8 cellular contexts compared by ENCODE assay signal in genomic region chr22:45502215-45503070, GRCh38. TPM values are rescaled to one million over a fixed set of nuclear protein-coding genes. Genes with fewer than 3 reads are reported as not detected.
DNase-seq lines count a peak whose midpoint lies in the region; ATAC-seq and TF ChIP-seq lines count a peak whose summit lies in the region.

Gene FBLN1, plus strand, starts transcription at chr22:45502883. Its CDS starts 103 bp downstream, at chr22:45502986.

- no peak within 1 kb of the TSS for H3K4me3 Mint-ChIP-seq in activated CD4-positive, alpha-beta T cell treated with anti-CD3 and anti-CD28 coated beads, Interleukin-2, amount 10 ng/mL, durations not matched to agents 7 days and 5 days

- H3K79me2 ChIP-seq in hepatocyte: peaks cover 46% of the 10 kb centered on the region

- TF ChIP-seq CTCF in hepatocyte (IDR thresholded peaks at IDR 0.05; ENCODE audit: poor library complexity): peak; percentile 39

- ATAC-seq in sciatic nerve (peak; percentile 59), GM18517 (IDR thresholded peaks at IDR 0.05; ENCODE audit: unreplicated experiment) (no peak), HG03108 (IDR thresholded peaks at IDR 0.05; ENCODE audit: unreplicated experiment) (no peak)

- intact Hi-C loops in sciatic nerve (cut with DNase I): no loop called here

- no peaks in the 10 kb centered on the region for H3K9me2 ChIP-seq in hepatocyte (replicated peaks; ENCODE audit: insufficient read depth)

- no peaks in the 10 kb centered on the region for H3K36me3 Mint-ChIP-seq in activated CD4-positive, alpha-beta T cell treated with anti-CD3 and anti-CD28 coated beads, Interleukin-2, amount 10 ng/mL, durations not matched to agents 7 days and 5 days (ENCODE audit: low read depth)

- H3K9me3 ChIP-seq in adipocyte (ENCODE audit: control insufficient read depth, low read length): no peaks in the 10 kb centered on the region
- no peaks in the 10 kb centered on the region for H3K9me3 ChIP-seq in hepatocyte (ENCODE audit: low read depth)

- CTCF ChIA-PET in activated CD4-positive, alpha-beta T cell treated with anti-CD3 and anti-CD28 coated beads, Interleukin-2, amount 10 ng/mL, durations not matched to agents 7 days and 5 days (lab: Charles Lee): no interaction called here

- H2AFZ ChIP-seq in hepatocyte: peak within 1 kb of the TSS; percentile 82

- H3K4me3 ChIP-seq in adipocyte (ENCODE audit: low read length): peak within 1 kb of the TSS; percentile 80
- H3K4me3 ChIP-seq in hepatocyte: peak within 1 kb of the TSS; percentile 94

- no peaks in the 10 kb centered on the region for H3K27me3 ChIP-seq in adipocyte (replicated peaks; ENCODE audit: control insufficient read depth, insufficient read depth, low read length)
- no peaks in the 10 kb centered on the region for H3K27me3 ChIP-seq in hepatocyte

- POLR2A ChIA-PET in activated CD4-positive, alpha-beta T cell treated with anti-CD3 and anti-CD28 coated beads, Interleukin-2, amount 10 ng/mL, durations not matched to agents 7 days and 5 days (lab: Charles Lee): no interaction called here

- H3K9ac ChIP-seq in adipocyte (ENCODE audit: low read length): peak within 1 kb of the TSS; percentile 87

- no peaks in the 10 kb centered on the region for H3K9me3 Mint-ChIP-seq in activated CD4-positive, alpha-beta T cell treated with anti-CD3 and anti-CD28 coated beads, Interleukin-2, amount 10 ng/mL, durations not matched to agents 7 days and 5 days

- H3K4me1 ChIP-seq in adipocyte (ENCODE audit: control insufficient read depth, insufficient read depth, low read length): peaks cover 35% of the 10 kb centered on the region
- peaks cover 61% of the 10 kb centered on the region for H3K4me1 ChIP-seq in hepatocyte (ENCODE audit: insufficient read depth)

- peak within 1 kb of the TSS; percentile 93 for H3K27ac ChIP-seq in hepatocyte

- no peak within 1 kb of the TSS for H3K27ac Mint-ChIP-seq in activated CD4-positive, alpha-beta T cell treated with anti-CD3 and anti-CD28 coated beads, Interleukin-2, amount 10 ng/mL, durations not matched to agents 7 days and 5 days

- H3K36me3 ChIP-seq in adipocyte (ENCODE audit: control insufficient read depth, insufficient read depth, low read length, severe bottlenecking) (no peaks in the 10 kb centered on the region), hepatocyte (replicated peaks; ENCODE audit: insufficient read depth, low read depth) (no peaks in the 10 kb centered on the region)

- H4K20me1 ChIP-seq in hepatocyte (ENCODE audit: insufficient read depth, poor library complexity, severe bottlenecking): no peaks in the 10 kb centered on the region

- H3K4me1 Mint-ChIP-seq in activated CD4-positive, alpha-beta T cell treated with anti-CD3 and anti-CD28 coated beads, Interleukin-2, amount 10 ng/mL, durations not matched to agents 7 days and 5 days: peaks cover 3% of the 10 kb centered on the region

- H3K4me2 ChIP-seq in hepatocyte: peak within 1 kb of the TSS; percentile 98

- DNase-seq in NCI-H748 (lab: John Stamatoyannopoulos, UW; ENCODE audit: unreplicated experiment) (peak; percentile 71), NCI-H748 treated with DMSO at 0.1 percent for 48 hours (lab: John Stamatoyannopoulos, UW) (no peak), adipocyte (ENCODE audit: low read depth) (peak; percentile 86), hepatocyte (ENCODE audit: low spot score) (peak; percentile 83), sciatic nerve (ENCODE audit: low spot score) (peak; percentile 74)
- DNase-seq in activated CD4-positive, alpha-beta T cell treated with anti-CD3 and anti-CD28 coated beads, Interleukin-2, amount 10 ng/mL, durations not matched to agents 7 days and 5 days: no peak

- H3K27me3 Mint-ChIP-seq in activated CD4-positive, alpha-beta T cell treated with anti-CD3 and anti-CD28 coated beads, Interleukin-2, amount 10 ng/mL, durations not matched to agents 7 days and 5 days: peaks cover 31% of the 10 kb centered on the region

- WGBS in hepatocyte (ENCODE audit: low lambda C conversion rate, missing lambda C conversion rate): 5% methylated on average over 40 of the region's 91 CpGs

RNA-seq across cellular contexts. Expression of gene FBLN1, which starts in this region (rescaled TPM):
- total RNA-seq in hepatocyte (185 and 201 TPM in 2 replicates), sciatic nerve (624 TPM)
- polyA plus RNA-seq in hepatocyte: 669 and 709 TPM in 2 replicates
- not detected for total RNA-seq in activated CD4-positive, alpha-beta T cell treated with anti-CD3 and anti-CD28 coated beads, Interleukin-2, amount 10 ng/mL, durations not matched to agents 7 days and 5 days

Comparison
In these comparisons a context has a peak if more than half of its experiments do, and no peak if none do; other contexts are left out.
1. RNA of gene FBLN1 (total RNA-seq): 624 TPM in sciatic nerve (single experiment) and 185 to 201 TPM in hepatocyte; not detected in activated CD4-positive, alpha-beta T cell treated with anti-CD3 and anti-CD28 coated beads, Interleukin-2, amount 10 ng/mL, durations not matched to agents 7 days and 5 days; every median in the first group is over 100 times any median in the second.
2. DNase-seq: peak in NCI-H748 (single experiment), adipocyte (single experiment), hepatocyte (single experiment) and sciatic nerve (single experiment); none in NCI-H748 treated with DMSO at 0.1 percent for 48 hours (single experiment) and activated CD4-positive, alpha-beta T cell treated with anti-CD3 and anti-CD28 coated beads, Interleukin-2, amount 10 ng/mL, durations not matched to agents 7 days and 5 days (single experiment).